In genomic region chr4:73814679-73815078, GRCh38 we compare ENCODE assay signal across 1 cellular context.
TF ChIP-seq lines count a peak whose summit lies in the region.

No MANE protein-coding gene starts in this region.

TF ChIP-seq in GM23338, 12 proteins besides CTCF, POLR2A, EP300 and RAD21 (continued from another document):
- TF ChIP-seq ZNF462 (CRISPR knock-in tag; IDR thresholded peaks at IDR 0.05) = no peak
- TF ChIP-seq ZNF331 (CRISPR knock-in tag; IDR thresholded peaks at IDR 0.05; ENCODE audit: low read depth) = no peak
- no peak for TF ChIP-seq JUNB (IDR thresholded peaks at IDR 0.05; ENCODE audit: unreplicated experiment)
